10 cellular contexts compared by ENCODE assay signal in genomic region chr12:4763549-4763948, GRCh38. TPM values are rescaled to one million over a fixed set of nuclear protein-coding genes. Genes with fewer than 3 reads are reported as not detected.
DNase-seq lines count a peak whose midpoint lies in the region; ATAC-seq and TF ChIP-seq lines count a peak whose summit lies in the region.
"Had no signal": no experiment of that assay in that cellular context is flagged by ENCODE, and none has a peak within 500 bp of the region (broad histone marks: within the 10 kb centered on the region; RNA-seq: fewer than 3 reads in every experiment).

No MANE protein-coding gene starts in this region.

- no peak for ATAC-seq in activated T-cell treated with anti-CD3 and anti-CD28 coated beads, Interleukin-2, amount 50 U/mL, for 4 hours
- ATAC-seq in HG03460 (IDR thresholded peaks at IDR 0.05; ENCODE audit: unreplicated experiment) = no peak

- H3K4me3 Mint-ChIP-seq in T-helper 2 cell treated with Interferon-gamma antibody and Interleukin-4, amounts not matched to agents 5 μg/mL and 100 μg/mL, for 36 hours = no peak overlapping the region
- no peak overlapping the region for H3K4me3 Mint-ChIP-seq in activated T-cell treated with anti-CD3 and anti-CD28 coated beads, Interleukin-2, amount 50 U/mL, for 4 hours

- no peak overlapping the region for H3K27ac ChIP-seq in spleen
- H3K27ac ChIP-seq in dorsolateral prefrontal cortex = no peak overlapping the region

- POLR2A ChIA-PET in BJ (lab: Charles Lee) = no interaction called here

- no peak for TF ChIP-seq POLR2A in spleen (IDR thresholded peaks at IDR 0.05)

- H3K27me3 Mint-ChIP-seq in T-helper 2 cell treated with Interferon-gamma antibody and Interleukin-4, amounts not matched to agents 5 μg/mL and 100 μg/mL, for 36 hours (ENCODE audit: low read depth) = peaks cover 5% of the 10 kb centered on the region
- no peaks in the 10 kb centered on the region for H3K27me3 Mint-ChIP-seq in activated T-cell treated with anti-CD3 and anti-CD28 coated beads, Interleukin-2, amount 50 U/mL, for 4 hours (ENCODE audit: low read depth)

- no peaks in the 10 kb centered on the region for H3K9me3 ChIP-seq in spleen

- H3K4me1 Mint-ChIP-seq in T-helper 2 cell treated with Interferon-gamma antibody and Interleukin-4, amounts not matched to agents 5 μg/mL and 100 μg/mL, for 36 hours (ENCODE audit: low read depth) = peaks cover 2% of the 10 kb centered on the region
- H3K4me1 Mint-ChIP-seq in activated T-cell treated with anti-CD3 and anti-CD28 coated beads, Interleukin-2, amount 50 U/mL, for 4 hours (ENCODE audit: low read depth) = peaks cover 2% of the 10 kb centered on the region

- no peaks in the 10 kb centered on the region for H3K36me3 Mint-ChIP-seq in T-helper 2 cell treated with Interferon-gamma antibody and Interleukin-4, amounts not matched to agents 5 μg/mL and 100 μg/mL, for 36 hours (ENCODE audit: low read depth)
- H3K36me3 Mint-ChIP-seq in activated T-cell treated with anti-CD3 and anti-CD28 coated beads, Interleukin-2, amount 50 U/mL, for 4 hours (ENCODE audit: insufficient read depth) = no peaks in the 10 kb centered on the region

- intact Hi-C loops in spleen (cut with DNase I; ENCODE audit: low total_unique reads) (no loop called here), dorsolateral prefrontal cortex (cut with DNase I) (loop anchor here in 1 of 2 donors (10.0 kb wide), 1 partner anchor 159 kb away; no protein-coding TSS in a partner anchor)

- H3K4me3 ChIP-seq in BJ (ENCODE audit: low read depth, low read length) = no peak overlapping the region
- no peak overlapping the region for H3K4me3 ChIP-seq in kidney epithelial cell (ENCODE audit: low read depth, low read length)
- H3K4me3 ChIP-seq in spleen = no peak overlapping the region
- H3K4me3 ChIP-seq in dorsolateral prefrontal cortex = no peak overlapping the region

- H3K27me3 ChIP-seq in BJ (ENCODE audit: control insufficient read depth, insufficient read depth, low read length) (no peaks in the 10 kb centered on the region), kidney epithelial cell (ENCODE audit: control insufficient read depth, insufficient read depth, low read length) (peaks cover 5% of the 10 kb centered on the region), spleen (replicated peaks in 1 of 7) (no peaks in the 10 kb centered on the region), dorsolateral prefrontal cortex (no peaks in the 10 kb centered on the region)

- TF ChIP-seq CTCF in BJ (IDR thresholded peaks at IDR 0.05; ENCODE audit: insufficient read depth, low read depth, low read length) (0 out of 2 replicates have a peak, but pooled peaks have one; percentile 5), kidney epithelial cell (IDR thresholded peaks at IDR 0.05; ENCODE audit: insufficient read depth, low read length, poor library complexity, severe bottlenecking) (peak; percentile 24), spleen (IDR thresholded peaks at IDR 0.05 in 8 of 11, conservative IDR thresholded peaks at IDR 0.05 in 3 of 11) (no peak), dorsolateral prefrontal cortex (IDR thresholded peaks at IDR 0.05 in 54 of 56, conservative IDR thresholded peaks at IDR 0.05 in 2 of 56; ENCODE audit: low read depth in 1 of 56, partially characterized antibody in 56 of 56) (peak in 1 of 56 donors; percentile 20)

- WGBS in spleen, 5 donors = 55 to 68% (median 59%) methylated on average over 18 of the region's 18 CpGs

- H3K9me3 Mint-ChIP-seq in T-helper 2 cell treated with Interferon-gamma antibody and Interleukin-4, amounts not matched to agents 5 μg/mL and 100 μg/mL, for 36 hours = no peaks in the 10 kb centered on the region
- no peaks in the 10 kb centered on the region for H3K9me3 Mint-ChIP-seq in activated T-cell treated with anti-CD3 and anti-CD28 coated beads, Interleukin-2, amount 50 U/mL, for 4 hours

- H3K4me1 ChIP-seq in spleen = no peaks in the 10 kb centered on the region

- no peak for DNase-seq in BJ (ENCODE audit: low read depth)
- peak; percentile 21 for DNase-seq in LHCN-M2 (ENCODE audit: low read depth)
- no peak for DNase-seq in T-helper 2 cell treated with Interferon-gamma antibody and Interleukin-4, amounts not matched to agents 5 μg/mL and 100 μg/mL, for 36 hours (ENCODE audit: low spot score)
- no peak for DNase-seq in kidney epithelial cell (ENCODE audit: low read depth)
- DNase-seq in activated T-cell treated with anti-CD3 and anti-CD28 coated beads, Interleukin-2, amount 50 U/mL, for 4 hours = no peak
- no peak for DNase-seq in spleen
- no peak for DNase-seq in dorsolateral prefrontal cortex
- DNase-seq: NCI-H2171 treated with DMSO at 0.1 percent for 48 hours, occipital lobe had no signal

- CTCF ChIA-PET in BJ (lab: Yijun Ruan, JAX) = no interaction called here

- H3K27ac Mint-ChIP-seq in T-helper 2 cell treated with Interferon-gamma antibody and Interleukin-4, amounts not matched to agents 5 μg/mL and 100 μg/mL, for 36 hours = peak overlapping the region; percentile 15

- H3K36me3 ChIP-seq in BJ (ENCODE audit: control insufficient read depth, insufficient read depth, low read length) = no peaks in the 10 kb centered on the region
- no peaks in the 10 kb centered on the region for H3K36me3 ChIP-seq in kidney epithelial cell (ENCODE audit: control insufficient read depth, insufficient read depth, low read length)
- no peaks in the 10 kb centered on the region for H3K36me3 ChIP-seq in spleen

RNA-seq across cellular contexts. Expression of gene GALNT8, which starts 43.3 kb away (rescaled TPM):
- 0.02 TPM in 1 of 2 replicates, not detected in the other for polyA plus RNA-seq in BJ (2011; rRNA removed)
- polyA minus RNA-seq in BJ (2011; rRNA and poly(A)+ RNA removed) = not detected in 2 replicates
- not detected in 2 replicates for total RNA-seq in LHCN-M2 (2014; rRNA removed)
- polyA plus RNA-seq in LHCN-M2 (2012) = not detected
- total RNA-seq in kidney epithelial cell = 0.55 and 1.4 TPM in 2 replicates
- total RNA-seq in activated T-cell treated with anti-CD3 and anti-CD28 coated beads, Interleukin-2, amount 50 U/mL, for 4 hours = under 1 TPM; 0.29 to 0.58 (median 0.57) TPM
- 1 to 10 TPM in 6 of 7 donors, under 1 TPM in 1; 0.60 to 3.7 (median 1.6) TPM for total RNA-seq in spleen
- polyA plus RNA-seq in spleen = 1 to 10 TPM in 1 of 3 donors, under 1 TPM in 2; 0.59 to 1.1 (median 0.93) TPM
- total RNA-seq in dorsolateral prefrontal cortex = 10 to 100 TPM; 20.9 to 58.0 (median 42.8) TPM

Comparison
In these comparisons a context has a peak if more than half of its experiments do, and no peak if none do; other contexts are left out.
1. CTCF ChIP-seq: peak in BJ (single experiment) and kidney epithelial cell (single experiment); none in spleen (0 of 11).